36 cellular contexts compared by ENCODE assay signal in genomic region chr7:134134004-134134403, GRCh38.
"Had no signal": no experiment of that assay in that cellular context is flagged by ENCODE, and none has a peak within 500 bp of the region (broad histone marks: within the 10 kb centered on the region; RNA-seq: fewer than 3 reads in every experiment).

No MANE protein-coding gene starts in this region.

- H3K4me3 ChIP-seq: adrenal gland, body of pancreas, breast epithelium had no signal

- H3K9me3 Mint-ChIP-seq: activated B cell treated with CpG ODN at 0.5 μM for 24 hours; activated CD4-positive, alpha-beta memory T cell treated with anti-CD3 and anti-CD28 coated beads for 36 hours; activated CD4-positive, alpha-beta T cell treated with anti-CD3 and anti-CD28 coated beads, Interleukin-2, amount 10 ng/mL, durations not matched to agents 24 days and 14 days; activated CD8-positive, alpha-beta T cell treated with anti-CD3 and anti-CD28 coated beads for 36 hours; activated naive CD4-positive, alpha-beta T cell treated with anti-CD3 and anti-CD28 coated beads for 36 hours; activated naive CD4-positive, alpha-beta T cell treated with anti-CD3 and anti-CD28 coated beads, Interleukin-2, amount 50 U/mL, for 72 hours; activated naive CD8-positive, alpha-beta T cell treated with anti-CD3 and anti-CD28 coated beads for 36 hours; activated T-cell treated with anti-CD3 and anti-CD28 coated beads, Interleukin-2, amount 50 U/mL, for 4 hours; activated T-cell treated with anti-CD3 and anti-CD28 coated beads, Interleukin-2, amount 50 U/mL, for 72 hours; activated T-helper 1 cell treated with anti-CD3 and anti-CD28 coated beads, Interleukin-12 subunit alpha, Interleukin-12 subunit beta, Interleukin-2, Interleukin-4 antibody, amounts not matched to agents 30 ng/mL and 10 ng/mL and 1 ng/mL, durations not matched to agents 14 hours and 24 hours and 36 hours; activated T-helper 17 cell treated with anti-CD3 and anti-CD28 coated beads, Interleukin-2, amount 50 U/mL, for 72 hours; T-helper 1 cell treated with Interleukin-12 subunit alpha and Interleukin-12 subunit beta and Interleukin-4 antibody, amounts not matched to agents 30 μg/mL and 1 μg/mL, for 36 hours; T-helper 2 cell treated with Interferon-gamma antibody and Interleukin-4, amounts not matched to agents 5 μg/mL and 100 μg/mL, for 36 hours had no signal

- H3K36me3 Mint-ChIP-seq: activated CD4-positive, alpha-beta memory T cell treated with anti-CD3 and anti-CD28 coated beads for 36 hours; activated naive CD4-positive, alpha-beta T cell treated with anti-CD3 and anti-CD28 coated beads, Interleukin-2, amount 50 U/mL, for 72 hours; activated naive CD8-positive, alpha-beta T cell treated with anti-CD3 and anti-CD28 coated beads for 36 hours had no signal

- H3K4me3 Mint-ChIP-seq: activated B cell treated with CpG ODN at 0.5 μM for 24 hours; activated CD4-positive, alpha-beta memory T cell treated with anti-CD3 and anti-CD28 coated beads for 36 hours; activated CD4-positive, alpha-beta T cell treated with anti-CD3 and anti-CD28 coated beads, Interleukin-2, amount 10 ng/mL, durations not matched to agents 24 days and 14 days; activated CD8-positive, alpha-beta T cell treated with anti-CD3 and anti-CD28 coated beads for 36 hours; activated naive CD4-positive, alpha-beta T cell treated with anti-CD3 and anti-CD28 coated beads for 36 hours; activated naive CD8-positive, alpha-beta T cell treated with anti-CD3 and anti-CD28 coated beads for 36 hours; activated T-cell treated with anti-CD3 and anti-CD28 coated beads, Interleukin-2, amount 50 U/mL, for 4 hours; activated T-cell treated with anti-CD3 and anti-CD28 coated beads, Interleukin-2, amount 50 U/mL, for 72 hours; activated T-helper 1 cell treated with anti-CD3 and anti-CD28 coated beads, Interleukin-12 subunit alpha, Interleukin-12 subunit beta, Interleukin-2, Interleukin-4 antibody, amounts not matched to agents 30 ng/mL and 10 ng/mL and 1 ng/mL, durations not matched to agents 14 hours and 24 hours and 36 hours; activated T-helper 17 cell treated with anti-CD3 and anti-CD28 coated beads, Interleukin-2, amount 50 U/mL, for 72 hours; T-helper 1 cell treated with Interleukin-12 subunit alpha and Interleukin-12 subunit beta and Interleukin-4 antibody, amounts not matched to agents 30 μg/mL and 1 μg/mL, for 36 hours; T-helper 2 cell treated with Interferon-gamma antibody and Interleukin-4, amounts not matched to agents 5 μg/mL and 100 μg/mL, for 36 hours had no signal

- FAIRE-seq: astrocyte, TTC549 had no signal

- H3K27ac ChIP-seq: adrenal gland, body of pancreas, brain microvascular endothelial cell, breast epithelium, VCaP had no signal

- H3K9me3 ChIP-seq: adrenal gland, body of pancreas, breast epithelium had no signal

- H3K27ac Mint-ChIP-seq: activated B cell treated with CpG ODN at 0.5 μM for 24 hours; activated CD4-positive, alpha-beta memory T cell treated with anti-CD3 and anti-CD28 coated beads for 36 hours; activated CD4-positive, alpha-beta T cell treated with anti-CD3 and anti-CD28 coated beads, Interleukin-2, amount 10 ng/mL, durations not matched to agents 24 days and 14 days; activated CD8-positive, alpha-beta T cell treated with anti-CD3 and anti-CD28 coated beads for 36 hours; activated naive CD4-positive, alpha-beta T cell treated with anti-CD3 and anti-CD28 coated beads for 36 hours; activated naive CD4-positive, alpha-beta T cell treated with anti-CD3 and anti-CD28 coated beads, Interleukin-2, amount 50 U/mL, for 72 hours; activated naive CD8-positive, alpha-beta T cell treated with anti-CD3 and anti-CD28 coated beads for 36 hours; activated T-cell treated with anti-CD3 and anti-CD28 coated beads, Interleukin-2, amount 50 U/mL, for 72 hours; activated T-helper 1 cell treated with anti-CD3 and anti-CD28 coated beads, Interleukin-12 subunit alpha, Interleukin-12 subunit beta, Interleukin-2, Interleukin-4 antibody, amounts not matched to agents 30 ng/mL and 10 ng/mL and 1 ng/mL, durations not matched to agents 14 hours and 24 hours and 36 hours; activated T-helper 17 cell treated with anti-CD3 and anti-CD28 coated beads, Interleukin-2, amount 50 U/mL, for 72 hours; T-helper 1 cell treated with Interleukin-12 subunit alpha and Interleukin-12 subunit beta and Interleukin-4 antibody, amounts not matched to agents 30 μg/mL and 1 μg/mL, for 36 hours; T-helper 2 cell treated with Interferon-gamma antibody and Interleukin-4, amounts not matched to agents 5 μg/mL and 100 μg/mL, for 36 hours had no signal

- H3K36me3 ChIP-seq: adrenal gland, brain microvascular endothelial cell, breast epithelium had no signal

- H3K27me3 ChIP-seq: adrenal gland, body of pancreas, brain microvascular endothelial cell, breast epithelium had no signal

- H3K4me1 ChIP-seq: adrenal gland, body of pancreas, breast epithelium had no signal

- DNase-seq: activated B cell treated with CpG ODN at 0.5 μM for 24 hours; activated CD4-positive, alpha-beta memory T cell treated with anti-CD3 and anti-CD28 coated beads for 36 hours; activated CD4-positive, alpha-beta T cell treated with anti-CD3 and anti-CD28 coated beads for 4 hours; activated CD4-positive, alpha-beta T cell treated with anti-CD3 and anti-CD28 coated beads, Interleukin-2, amount 10 ng/mL, durations not matched to agents 24 days and 14 days; activated CD4-positive, alpha-beta T cell treated with anti-CD3 and anti-CD28 coated beads, Interleukin-2, amount 50 U/mL, for 1 hour; activated CD4-positive, alpha-beta T cell treated with anti-CD3 and anti-CD28 coated beads, Interleukin-2, amount 50 U/mL, for 4 hours; activated CD4-positive, CD25-positive, alpha-beta regulatory T cell treated with anti-CD3 and anti-CD28 coated beads, Interleukin-2, amount 50 U/mL, for 72 hours; activated CD8-positive, alpha-beta memory T cell treated with anti-CD3 and anti-CD28 coated beads, Interleukin-2, amount 50 U/mL, for 4 hours; activated CD8-positive, alpha-beta T cell treated with anti-CD3 and anti-CD28 coated beads for 36 hours; activated effector memory CD4-positive, alpha-beta T cell treated with anti-CD3 and anti-CD28 coated beads, Interleukin-2, amount 50 U/mL, for 16 hours; activated gamma-delta T cell treated with Interleukin-2 at 50 U/mL for 16 hours; activated naive CD4-positive, alpha-beta T cell; activated naive CD4-positive, alpha-beta T cell treated with anti-CD3 and anti-CD28 coated beads for 36 hours; activated naive CD4-positive, alpha-beta T cell treated with anti-CD3 and anti-CD28 coated beads, Interleukin-2, amount 50 U/mL, for 16 hours; activated naive CD8-positive, alpha-beta T cell treated with anti-CD3 and anti-CD28 coated beads for 36 hours; activated T-cell treated with anti-CD3 and anti-CD28 coated beads for 4 hours; activated T-cell treated with anti-CD3 and anti-CD28 coated beads, Interleukin-2, amount 50 U/mL, for 1 hour; activated T-cell treated with anti-CD3 and anti-CD28 coated beads, Interleukin-2, amount 50 U/mL, for 4 hours; activated T-cell treated with anti-CD3 and anti-CD28 coated beads, Interleukin-2, amount 50 U/mL, for 72 hours; adrenal gland; amniotic stem cell; aorta; body of pancreas; brain microvascular endothelial cell; central memory CD4-positive, alpha-beta T cell; T-helper 2 cell; T-helper 9 cell had no signal

- H3K4me1 Mint-ChIP-seq: activated B cell treated with CpG ODN at 0.5 μM for 24 hours; activated CD4-positive, alpha-beta T cell treated with anti-CD3 and anti-CD28 coated beads, Interleukin-2, amount 10 ng/mL, durations not matched to agents 24 days and 14 days; activated naive CD8-positive, alpha-beta T cell treated with anti-CD3 and anti-CD28 coated beads for 36 hours; activated T-helper 17 cell treated with anti-CD3 and anti-CD28 coated beads, Interleukin-2, amount 50 U/mL, for 72 hours had no signal

- ATAC-seq: activated CD8-positive, alpha-beta T cell treated with anti-CD3 and anti-CD28 coated beads for 36 hours; activated naive CD4-positive, alpha-beta T cell treated with anti-CD3 and anti-CD28 coated beads, Interleukin-2, amount 50 U/mL, for 72 hours; activated T-cell treated with anti-CD3 and anti-CD28 coated beads, Interleukin-2, amount 50 U/mL, for 4 hours; activated T-cell treated with anti-CD3 and anti-CD28 coated beads, Interleukin-2, amount 50 U/mL, for 72 hours; activated T-helper 17 cell treated with anti-CD3 and anti-CD28 coated beads, Interleukin-2, amount 50 U/mL, for 72 hours; body of pancreas had no signal
